Comparison of ENCODE assay signal across 24 cellular contexts in genomic region chr18:50678651-50679415, GRCh38.
A peak's percentile ranks its signal among the peaks of the same experiment; 100 is the strongest.
DNase-seq lines count a peak whose midpoint lies in the region; ATAC-seq and TF ChIP-seq lines count a peak whose summit lies in the region.
"Had no signal": no experiment of that assay in that cellular context is flagged by ENCODE, and none has a peak within 500 bp of the region (broad histone marks: within the 10 kb centered on the region; RNA-seq: fewer than 3 reads in every experiment).

No MANE protein-coding gene starts in this region.

- peaks cover 7% of the 10 kb centered on the region for H3K79me2 ChIP-seq in parathyroid adenoma

- no peak overlapping the region for H3K4me3 Mint-ChIP-seq in osteocyte (ENCODE audit: unreplicated experiment)
- H3K4me3 Mint-ChIP-seq: B cell; CD8-positive, alpha-beta T cell; HFFc6 had no signal

- peak overlapping the region; percentile 2 for H3K27ac ChIP-seq in parathyroid adenoma
- H3K27ac ChIP-seq: C4-2B, HL-60 had no signal

- no peaks in the 10 kb centered on the region for H3K27me3 ChIP-seq in parathyroid adenoma (ENCODE audit: control insufficient read depth, insufficient read depth, low read length)

- H3K9ac ChIP-seq in parathyroid adenoma = no peak overlapping the region

- no peak overlapping the region for H3K4me2 ChIP-seq in parathyroid adenoma (ENCODE audit: low read length)

- no peak overlapping the region for H2AFZ ChIP-seq in parathyroid adenoma

- H3K9me3 Mint-ChIP-seq in osteocyte (ENCODE audit: unreplicated experiment) = peaks cover 8% of the 10 kb centered on the region
- H3K9me3 Mint-ChIP-seq: CD8-positive, alpha-beta T cell had no signal

- no peaks in the 10 kb centered on the region for H3K4me1 Mint-ChIP-seq in osteocyte (ENCODE audit: unreplicated experiment)
- H3K4me1 Mint-ChIP-seq: B cell had no signal

- peak; percentile 58 for DNase-seq in ELF-1 (ENCODE audit: low read depth, low spot score)
- DNase-seq in NCI-H146 (lab: John Stamatoyannopoulos, UW) = peak; percentile 75
- peak; percentile 13 for DNase-seq in astrocyte of the hippocampus (ENCODE audit: low read depth, low spot score)
- DNase-seq in posterior vena cava (ENCODE audit: low spot score) = no peak
- no peak for DNase-seq in osteocyte (ENCODE audit: extremely low spot score, unreplicated experiment)
- DNase-seq: Caco-2; CD8-positive, alpha-beta T cell; EL; GF-D8; GOT3; HFFc6; NCI-H1092; NCI-H1436 treated with DMSO at 0.1 percent for 48 hours; NCI-H2029 treated with DMSO at 0.1 percent for 48 hours; NCI-H446 treated with DMSO at 0.1 percent for 48 hours; NCI-H526; RPMI8226; SHP77 treated with DMSO at 0.1 percent for 48 hours had no signal

- no peak for ATAC-seq in HG02610 (IDR thresholded peaks at IDR 0.05; ENCODE audit: unreplicated experiment)
- ATAC-seq: CD8-positive, alpha-beta T cell had no signal

- no peaks in the 10 kb centered on the region for H3K36me3 Mint-ChIP-seq in osteocyte (ENCODE audit: unreplicated experiment)
- H3K36me3 Mint-ChIP-seq: CD8-positive, alpha-beta T cell had no signal

- H3K27me3 Mint-ChIP-seq in osteocyte (ENCODE audit: unreplicated experiment) = no peaks in the 10 kb centered on the region

- no peaks in the 10 kb centered on the region for H3K9me3 ChIP-seq in parathyroid adenoma (ENCODE audit: control insufficient read depth, low read length)
- H3K9me3 ChIP-seq: Caco-2, HAP-1 had no signal

- intact Hi-C loops in posterior vena cava (cut with DNase I) = no loop called here

- H3K4me3 ChIP-seq in parathyroid adenoma (ENCODE audit: low read depth, low read length) = no peak overlapping the region
- H3K4me3 ChIP-seq: HAP-1 had no signal

- H3K4me1 ChIP-seq in parathyroid adenoma = peaks cover 27% of the 10 kb centered on the region
- H3K4me1 ChIP-seq: HAP-1 had no signal

- TF ChIP-seq CTCF in parathyroid adenoma (IDR thresholded peaks at IDR 0.05) (no peak), osteocyte (IDR thresholded peaks at IDR 0.05) (no peak)

- no peaks in the 10 kb centered on the region for H3K36me3 ChIP-seq in parathyroid adenoma (ENCODE audit: control insufficient read depth, insufficient read depth, low read length)
- H3K36me3 ChIP-seq: HAP-1 had no signal

- no peak overlapping the region for H3K27ac Mint-ChIP-seq in osteocyte (ENCODE audit: unreplicated experiment)
- H3K27ac Mint-ChIP-seq: B cell; CD8-positive, alpha-beta T cell; HFFc6 had no signal

Comparison
In these comparisons a context has a peak if more than half of its experiments do, and no peak if none do; other contexts are left out.
1. DNase-seq: peak in ELF-1 (single experiment), NCI-H146 (single experiment) and astrocyte of the hippocampus (single experiment); none in posterior vena cava (single experiment) and osteocyte (single experiment).